Comparison of ENCODE assay signal across 33 cellular contexts in the genomic region with DNA sequence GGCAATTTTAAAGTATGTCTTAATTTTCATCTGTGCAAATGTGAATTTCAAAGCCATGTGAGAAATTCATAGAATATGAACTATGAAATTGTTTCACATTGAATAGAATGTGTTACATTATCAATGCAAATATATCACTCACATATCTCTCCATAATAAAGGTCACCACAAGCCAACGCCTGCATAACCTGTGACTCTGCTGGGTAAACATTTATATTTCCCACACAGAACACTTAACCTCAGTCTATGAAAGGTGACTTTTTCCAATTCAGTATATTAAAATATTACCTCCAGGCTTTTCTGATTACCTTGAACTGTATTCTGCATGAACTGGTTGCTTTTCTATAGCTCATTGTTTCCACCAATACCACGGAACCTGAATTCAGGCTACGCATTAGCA.
"Had no signal": no experiment of that assay in that cellular context is flagged by ENCODE, and none has a peak within 500 bp of the region (broad histone marks: within the 10 kb centered on the region; RNA-seq: fewer than 3 reads in every experiment).

No MANE protein-coding gene starts in this region.

- DNase-seq: activated effector memory CD4-positive, alpha-beta T cell treated with anti-CD3 and anti-CD28 coated beads, Interleukin-2, amount 50 U/mL, for 16 hours; activated effector memory CD4-positive, alpha-beta T cell treated with Interleukin-2 at 50 U/mL for 16 hours; activated gamma-delta T cell; activated gamma-delta T cell treated with Interleukin-2 at 50 U/mL for 16 hours; activated naive CD4-positive, alpha-beta T cell; activated naive CD4-positive, alpha-beta T cell treated with anti-CD3 and anti-CD28 coated beads for 36 hours; activated naive CD4-positive, alpha-beta T cell treated with anti-CD3 and anti-CD28 coated beads, Interleukin-2, amount 10 ng/mL, durations not matched to agents 7 days and 5 days; activated naive CD4-positive, alpha-beta T cell treated with anti-CD3 and anti-CD28 coated beads, Interleukin-2, amount 50 U/mL, for 16 hours; activated naive CD4-positive, alpha-beta T cell treated with Interleukin-2 at 50 U/mL for 16 hours; activated naive CD8-positive, alpha-beta T cell treated with anti-CD3 and anti-CD28 coated beads for 36 hours; activated naive CD8-positive, alpha-beta T cell treated with anti-CD3 and anti-CD28 coated beads, Interleukin-2, amount 10 ng/mL, durations not matched to agents 7 days and 5 days; activated naive CD8-positive, alpha-beta T cell treated with anti-CD3 and anti-CD28 coated beads, Interleukin-2, amount 50 U/mL, for 24 hours; activated T-cell treated with anti-CD3 and anti-CD28 coated beads, Interleukin-2, amount 50 U/mL, for 1 hour; activated T-cell treated with anti-CD3 and anti-CD28 coated beads, Interleukin-2, amount 50 U/mL, for 24 hours; activated T-cell treated with anti-CD3 and anti-CD28 coated beads, Interleukin-2, amount 50 U/mL, for 4 hours; activated T-cell treated with anti-CD3 and anti-CD28 coated beads, Interleukin-2, amount 50 U/mL, for 48 hours; activated T-cell treated with anti-CD3 and anti-CD28 coated beads, Interleukin-2, amount 50 U/mL, for 72 hours; adrenal gland; amniotic stem cell; amygdala; anterior cingulate cortex; aorta; brain microvascular endothelial cell; caudate nucleus; central memory CD4-positive, alpha-beta T cell; cerebellar nuclear complex had no signal

- H3K4me3 ChIP-seq: adrenal gland, ascending aorta, breast epithelium, cardiac muscle cell had no signal

- H3K27ac ChIP-seq: adrenal gland, ascending aorta, brain microvascular endothelial cell, breast epithelium, cardiac muscle cell had no signal

- H3K36me3 ChIP-seq: adrenal gland, ascending aorta, brain microvascular endothelial cell, breast epithelium, cardiac muscle cell had no signal

- H3K27me3 ChIP-seq: adrenal gland, ascending aorta, brain microvascular endothelial cell, breast epithelium, cardiac muscle cell had no signal

- FAIRE-seq: astrocyte, bronchial epithelial cell had no signal

- H3K9me3 ChIP-seq: adrenal gland, ascending aorta, breast epithelium had no signal

- ATAC-seq: activated naive CD4-positive, alpha-beta T cell treated with anti-CD3 and anti-CD28 coated beads, Interleukin-2, amount 50 U/mL, for 72 hours; activated naive CD8-positive, alpha-beta T cell treated with anti-CD3 and anti-CD28 coated beads, Interleukin-2, amount 50 U/mL, for 24 hours; activated T-cell treated with anti-CD3 and anti-CD28 coated beads, Interleukin-2, amount 50 U/mL, for 4 hours; activated T-cell treated with anti-CD3 and anti-CD28 coated beads, Interleukin-2, amount 50 U/mL, for 72 hours; activated T-helper 17 cell treated with anti-CD3 and anti-CD28 coated beads, Interleukin-2, amount 50 U/mL, for 72 hours had no signal

- H3K4me1 ChIP-seq: adrenal gland, ascending aorta, breast epithelium had no signal
